ENCODE assay signal across 34 cellular contexts in the genomic region with DNA sequence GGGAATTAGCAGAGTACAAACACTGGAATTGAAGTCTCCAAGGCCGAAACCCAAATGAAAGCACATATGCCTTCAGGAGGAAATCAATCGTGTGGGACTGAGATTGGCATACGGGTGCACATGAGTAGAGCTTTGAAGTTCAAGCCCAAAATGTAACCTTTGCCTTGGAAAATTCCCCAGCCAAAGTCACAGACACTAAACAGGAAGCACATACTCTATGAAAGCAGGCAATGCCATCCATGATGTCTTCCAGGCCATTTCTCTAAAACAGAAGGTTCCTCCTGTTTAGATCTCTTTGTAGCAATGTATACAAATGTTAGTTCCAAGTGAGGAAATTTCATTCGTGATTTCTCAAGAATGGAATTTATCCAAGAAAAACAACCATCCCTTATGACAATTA.
"Had no signal": no experiment of that assay in that cellular context is flagged by ENCODE, and none has a peak within 500 bp of the region (broad histone marks: within the 10 kb centered on the region; RNA-seq: fewer than 3 reads in every experiment).

No MANE protein-coding gene starts in this region.

- H3K27me3 Mint-ChIP-seq: activated CD4-positive, alpha-beta T cell treated with anti-CD3 and anti-CD28 coated beads, Interleukin-2, amount 10 ng/mL, durations not matched to agents 24 days and 14 days had no signal

- H3K4me1 ChIP-seq: ascending aorta, breast epithelium, colonic mucosa, gastrocnemius medialis had no signal

- H3K36me3 Mint-ChIP-seq: activated CD4-positive, alpha-beta memory T cell treated with anti-CD3 and anti-CD28 coated beads for 36 hours; activated CD8-positive, alpha-beta memory T cell treated with anti-CD3 and anti-CD28 coated beads, Interleukin-2, amount 10 ng/mL, durations not matched to agents 7 days and 5 days; activated naive CD4-positive, alpha-beta T cell treated with anti-CD3 and anti-CD28 coated beads, Interleukin-2, amount 50 U/mL, for 24 hours; activated naive CD8-positive, alpha-beta T cell treated with anti-CD3 and anti-CD28 coated beads, Interleukin-2, amount 10 ng/mL, durations not matched to agents 7 days and 5 days had no signal

- H3K9me3 ChIP-seq: ascending aorta, breast epithelium, colonic mucosa, gastrocnemius medialis had no signal

- H3K27ac Mint-ChIP-seq: activated B cell treated with CpG ODN at 0.5 μM for 24 hours; activated CD4-positive, alpha-beta memory T cell treated with anti-CD3 and anti-CD28 coated beads for 36 hours; activated CD4-positive, alpha-beta T cell treated with anti-CD3 and anti-CD28 coated beads for 36 hours; activated CD4-positive, alpha-beta T cell treated with anti-CD3 and anti-CD28 coated beads, Interleukin-2, amount 10 ng/mL, durations not matched to agents 24 days and 14 days; activated CD8-positive, alpha-beta memory T cell treated with anti-CD3 and anti-CD28 coated beads, Interleukin-2, amount 10 ng/mL, durations not matched to agents 7 days and 5 days; activated CD8-positive, alpha-beta T cell treated with anti-CD3 and anti-CD28 coated beads, Interleukin-2, amount 10 ng/mL, durations not matched to agents 7 days and 5 days; activated naive CD4-positive, alpha-beta T cell treated with anti-CD3 and anti-CD28 coated beads for 36 hours; activated naive CD4-positive, alpha-beta T cell treated with anti-CD3 and anti-CD28 coated beads, Interleukin-2, amount 50 U/mL, for 24 hours; activated naive CD8-positive, alpha-beta T cell treated with anti-CD3 and anti-CD28 coated beads, Interleukin-2, amount 10 ng/mL, durations not matched to agents 7 days and 5 days; activated T-helper 1 cell treated with anti-CD3 and anti-CD28 coated beads, Interleukin-12 subunit alpha, Interleukin-12 subunit beta, Interleukin-2, Interleukin-4 antibody, amounts not matched to agents 30 ng/mL and 10 ng/mL and 1 ng/mL, durations not matched to agents 14 hours and 24 hours and 36 hours; activated T-helper 2 cell treated with anti-CD3 and anti-CD28 coated beads, Interferon-gamma antibody, Interleukin-2, Interleukin-4, amounts not matched to agents 10 μg/mL and 5 μg/mL and 100 μg/mL, durations not matched to agents 14 hours and 24 hours and 36 hours; brain; T-helper 17 cell; T-helper 2 cell treated with Interferon-gamma antibody and Interleukin-4, amounts not matched to agents 5 μg/mL and 100 μg/mL, for 36 hours had no signal

- H3K4me1 Mint-ChIP-seq: activated B cell treated with CpG ODN at 0.5 μM for 24 hours; activated CD4-positive, alpha-beta T cell treated with anti-CD3 and anti-CD28 coated beads for 36 hours; activated CD4-positive, alpha-beta T cell treated with anti-CD3 and anti-CD28 coated beads, Interleukin-2, amount 10 ng/mL, durations not matched to agents 24 days and 14 days; activated naive CD4-positive, alpha-beta T cell treated with anti-CD3 and anti-CD28 coated beads, Interleukin-2, amount 50 U/mL, for 24 hours; T-helper 17 cell had no signal

- H3K27ac ChIP-seq: ascending aorta, breast epithelium, cardiac muscle cell, colonic mucosa, epithelial cell of prostate, foreskin keratinocyte, gastrocnemius medialis, WERI-Rb-1 had no signal

- DNase-seq: activated B cell treated with CpG ODN at 0.5 μM for 24 hours; activated CD4-positive, alpha-beta memory T cell treated with anti-CD3 and anti-CD28 coated beads for 36 hours; activated CD4-positive, alpha-beta T cell treated with anti-CD3 and anti-CD28 coated beads for 36 hours; activated CD4-positive, alpha-beta T cell treated with anti-CD3 and anti-CD28 coated beads, Interleukin-2, amount 10 ng/mL, durations not matched to agents 24 days and 14 days; activated CD8-positive, alpha-beta memory T cell treated with anti-CD3 and anti-CD28 coated beads, Interleukin-2, amount 10 ng/mL, durations not matched to agents 7 days and 5 days; activated CD8-positive, alpha-beta memory T cell treated with anti-CD3 and anti-CD28 coated beads, Interleukin-2, amount 50 U/mL, for 4 hours; activated CD8-positive, alpha-beta T cell treated with anti-CD3 and anti-CD28 coated beads, Interleukin-2, amount 10 ng/mL, durations not matched to agents 7 days and 5 days; activated effector memory CD4-positive, alpha-beta T cell treated with anti-CD3 and anti-CD28 coated beads, Interleukin-2, amount 50 U/mL, for 16 hours; activated naive CD4-positive, alpha-beta T cell treated with anti-CD3 and anti-CD28 coated beads for 36 hours; activated naive CD8-positive, alpha-beta T cell treated with anti-CD3 and anti-CD28 coated beads, Interleukin-2, amount 10 ng/mL, durations not matched to agents 7 days and 5 days; activated T-cell treated with anti-CD3 and anti-CD28 coated beads, Interleukin-2, amount 50 U/mL, for 1 hour; activated T-cell treated with anti-CD3 and anti-CD28 coated beads, Interleukin-2, amount 50 U/mL, for 48 hours; central memory CD4-positive, alpha-beta T cell; cerebellar nuclear complex; colonic mucosa; effector CD8-positive, alpha-beta T cell; foreskin keratinocyte; gastrocnemius medialis; T-helper 1 cell; T-helper 17 cell; T1000; WERI-Rb-1 had no signal

- H3K4me3 Mint-ChIP-seq: activated B cell treated with CpG ODN at 0.5 μM for 24 hours; activated CD4-positive, alpha-beta memory T cell treated with anti-CD3 and anti-CD28 coated beads for 36 hours; activated CD4-positive, alpha-beta T cell treated with anti-CD3 and anti-CD28 coated beads for 36 hours; activated CD4-positive, alpha-beta T cell treated with anti-CD3 and anti-CD28 coated beads, Interleukin-2, amount 10 ng/mL, durations not matched to agents 24 days and 14 days; activated CD8-positive, alpha-beta memory T cell treated with anti-CD3 and anti-CD28 coated beads, Interleukin-2, amount 10 ng/mL, durations not matched to agents 7 days and 5 days; activated CD8-positive, alpha-beta T cell treated with anti-CD3 and anti-CD28 coated beads, Interleukin-2, amount 10 ng/mL, durations not matched to agents 7 days and 5 days; activated naive CD4-positive, alpha-beta T cell treated with anti-CD3 and anti-CD28 coated beads for 36 hours; activated naive CD4-positive, alpha-beta T cell treated with anti-CD3 and anti-CD28 coated beads, Interleukin-2, amount 50 U/mL, for 24 hours; activated naive CD8-positive, alpha-beta T cell treated with anti-CD3 and anti-CD28 coated beads, Interleukin-2, amount 10 ng/mL, durations not matched to agents 7 days and 5 days; activated T-helper 1 cell treated with anti-CD3 and anti-CD28 coated beads, Interleukin-12 subunit alpha, Interleukin-12 subunit beta, Interleukin-2, Interleukin-4 antibody, amounts not matched to agents 30 ng/mL and 10 ng/mL and 1 ng/mL, durations not matched to agents 14 hours and 24 hours and 36 hours; brain; T-helper 17 cell; T-helper 2 cell treated with Interferon-gamma antibody and Interleukin-4, amounts not matched to agents 5 μg/mL and 100 μg/mL, for 36 hours had no signal

- H3K27me3 ChIP-seq: ascending aorta, cardiac muscle cell, colonic mucosa, foreskin keratinocyte, gastrocnemius medialis had no signal

- H3K9me3 Mint-ChIP-seq: activated B cell treated with CpG ODN at 0.5 μM for 24 hours; activated CD4-positive, alpha-beta memory T cell treated with anti-CD3 and anti-CD28 coated beads for 36 hours; activated CD4-positive, alpha-beta T cell treated with anti-CD3 and anti-CD28 coated beads, Interleukin-2, amount 10 ng/mL, durations not matched to agents 24 days and 14 days; activated naive CD4-positive, alpha-beta T cell treated with anti-CD3 and anti-CD28 coated beads, Interleukin-2, amount 50 U/mL, for 24 hours; activated naive CD8-positive, alpha-beta T cell treated with anti-CD3 and anti-CD28 coated beads, Interleukin-2, amount 10 ng/mL, durations not matched to agents 7 days and 5 days; activated T-helper 1 cell treated with anti-CD3 and anti-CD28 coated beads, Interleukin-12 subunit alpha, Interleukin-12 subunit beta, Interleukin-2, Interleukin-4 antibody, amounts not matched to agents 30 ng/mL and 10 ng/mL and 1 ng/mL, durations not matched to agents 14 hours and 24 hours and 36 hours; activated T-helper 2 cell treated with anti-CD3 and anti-CD28 coated beads, Interferon-gamma antibody, Interleukin-2, Interleukin-4, amounts not matched to agents 10 μg/mL and 5 μg/mL and 100 μg/mL, durations not matched to agents 14 hours and 24 hours and 36 hours; T-helper 2 cell treated with Interferon-gamma antibody and Interleukin-4, amounts not matched to agents 5 μg/mL and 100 μg/mL, for 36 hours had no signal

- FAIRE-seq: endometrium, endothelial cell of umbilical vein had no signal

- ATAC-seq: activated CD4-positive, alpha-beta T cell treated with anti-CD3 and anti-CD28 coated beads for 36 hours; activated CD4-positive, CD25-positive, alpha-beta regulatory T cell treated with anti-CD3 and anti-CD28 coated beads, Interleukin-2, amount 50 U/mL, for 24 hours; activated CD8-positive, alpha-beta memory T cell treated with anti-CD3 and anti-CD28 coated beads, Interleukin-2, amount 10 ng/mL, durations not matched to agents 7 days and 5 days; activated CD8-positive, alpha-beta T cell treated with anti-CD3 and anti-CD28 coated beads, Interleukin-2, amount 10 ng/mL, durations not matched to agents 7 days and 5 days; foreskin keratinocyte; gastrocnemius medialis; T-helper 17 cell had no signal

- H3K36me3 ChIP-seq: ascending aorta, breast epithelium, cardiac muscle cell, colonic mucosa, gastrocnemius medialis, WERI-Rb-1 had no signal

- H3K4me3 ChIP-seq: ascending aorta, breast epithelium, cardiac muscle cell, colonic mucosa, gastrocnemius medialis had no signal
